In the genomic region with DNA sequence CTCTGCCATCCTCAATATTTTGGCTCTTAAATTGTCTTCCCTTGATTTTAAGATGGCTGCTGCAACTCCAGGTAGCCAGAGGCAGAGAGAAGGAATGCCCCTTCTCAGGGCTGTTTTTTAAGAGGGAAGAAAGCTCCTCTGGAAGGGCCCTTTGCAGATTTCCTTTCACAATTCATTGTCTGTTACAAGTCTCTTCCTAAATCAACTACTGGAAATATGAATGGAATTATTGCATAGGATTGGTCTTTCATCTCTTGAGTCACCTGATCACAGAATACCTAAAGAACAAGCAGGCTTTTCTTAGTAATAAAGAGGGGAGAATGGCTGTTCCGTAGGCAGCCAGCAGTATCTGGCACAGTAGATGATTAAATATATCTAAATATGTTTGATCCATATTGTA, we compare ENCODE assay signal across 8 cellular contexts.
"Had no signal": no experiment of that assay in that cellular context is flagged by ENCODE, and none has a peak within 500 bp of the region (broad histone marks: within the 10 kb centered on the region; RNA-seq: fewer than 3 reads in every experiment).

No MANE protein-coding gene starts in this region.

- H3K27ac ChIP-seq: HL-60 had no signal

- H3K9me3 ChIP-seq: HAP-1 had no signal

- H3K9me3 Mint-ChIP-seq: HFFc6, IgD-negative memory B cell had no signal

- H3K27me3 Mint-ChIP-seq: IgD-negative memory B cell had no signal

- H3K27ac Mint-ChIP-seq: HFFc6, IgD-negative memory B cell had no signal

- H3K4me1 ChIP-seq: HAP-1 had no signal

- DNase-seq: GOT3, HFFc6, KBM-7 had no signal

- H3K4me3 ChIP-seq: HAP-1 had no signal

- H3K4me3 Mint-ChIP-seq: HFFc6, IgD-negative memory B cell had no signal

- H3K36me3 ChIP-seq: HAP-1 had no signal

- ATAC-seq: HCT116, HepG2 had no signal
